Comparison of ENCODE assay signal across 14 cellular contexts in the genomic region with DNA sequence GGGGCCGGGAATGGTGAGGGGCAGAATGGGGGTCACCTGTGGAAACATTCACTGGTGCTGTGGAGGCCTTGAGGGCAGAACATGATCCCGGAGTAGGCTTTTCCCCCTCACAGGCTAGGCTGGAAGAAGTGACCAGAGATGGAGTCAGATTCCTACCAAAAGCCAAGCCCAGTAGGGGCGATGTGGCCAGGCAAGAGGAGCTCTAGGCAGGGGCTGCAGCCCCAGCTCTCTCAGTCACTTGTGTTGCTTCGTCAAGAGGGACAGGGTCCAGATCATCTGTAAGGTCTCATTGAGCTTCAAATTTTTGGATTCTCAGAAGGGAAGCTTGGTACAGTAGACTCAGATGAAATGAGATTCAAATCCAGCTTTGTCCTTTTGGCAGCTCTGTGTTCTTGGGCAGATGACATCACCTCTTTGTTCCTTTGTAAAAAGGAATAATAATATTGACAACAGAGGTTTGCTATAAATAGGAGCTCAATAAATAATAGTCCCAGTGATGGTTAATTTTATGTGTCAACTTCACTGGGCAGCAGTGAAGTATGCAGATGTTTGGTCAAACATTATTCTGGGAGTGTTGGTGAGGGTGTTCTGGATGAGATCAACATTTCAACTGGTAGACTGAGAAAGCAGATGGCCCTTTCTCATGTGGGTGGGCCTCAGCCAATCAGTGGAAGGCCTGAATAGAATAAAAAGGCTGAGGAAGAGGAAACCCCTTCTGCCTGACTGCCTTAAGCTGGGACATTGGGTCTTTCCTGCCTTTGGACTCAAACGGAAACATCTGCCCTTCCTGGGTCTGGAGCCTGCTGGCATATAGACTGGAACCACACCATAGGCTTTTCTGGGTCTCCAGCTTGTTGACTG.
DNase-seq lines count a peak whose midpoint lies in the region; ATAC-seq lines count a peak whose summit lies in the region.
"Had no signal": no experiment of that assay in that cellular context is flagged by ENCODE, and none has a peak within 500 bp of the region (broad histone marks: within the 10 kb centered on the region; RNA-seq: fewer than 3 reads in every experiment).

No MANE protein-coding gene starts in this region.

- H3K27ac ChIP-seq in caudate nucleus (ENCODE audit: low read depth, low read length) (peak overlapping the region; percentile 56), layer of hippocampus (ENCODE audit: low read depth, low read length) (peak overlapping the region; percentile 19), substantia nigra (ENCODE audit: low read depth, low read length, poor library complexity, severe bottlenecking) (peak overlapping the region; percentile 2)
- H3K27ac ChIP-seq: HL-60 had no signal

- no peak for ATAC-seq in GM19397 (IDR thresholded peaks at IDR 0.05; ENCODE audit: unreplicated experiment)
- ATAC-seq in HG02642 (IDR thresholded peaks at IDR 0.05; ENCODE audit: poor library complexity, unreplicated experiment), result no peak

- no peaks in the 10 kb centered on the region for H3K27me3 ChIP-seq in layer of hippocampus (ENCODE audit: control insufficient read depth, insufficient read depth, low read length)

- DNase-seq in DMS 273 (lab: John Stamatoyannopoulos, UW; ENCODE audit: unreplicated experiment), result peak; percentile 77
- peak in 36 of 61 donors; percentile 1 to 74 (median 28) for DNase-seq in caudate nucleus (lab: John Stamatoyannopoulos, UW)
- peak in 22 of 49 donors; percentile 1 to 60 (median 7) for DNase-seq in substantia nigra (lab: John Stamatoyannopoulos, UW)
- DNase-seq in NCI-H345 treated with DMSO at 0.1 percent for 48 hours (lab: John Stamatoyannopoulos, UW; ENCODE audit: unreplicated experiment), result no peak
- DNase-seq: ACHN, H7, KBM-7, NCI-H1048, NCI-H146, SHP77 treated with DMSO at 0.1 percent for 48 hours had no signal

Comparison
In these comparisons a context has a peak if more than half of its experiments do, and no peak if none do; other contexts are left out.
1. H3K27ac ChIP-seq: peak in every context shown above with its lines; median percentile 56 in caudate nucleus; 19 in layer of hippocampus; 2 in substantia nigra.